16 cellular contexts compared by ENCODE assay signal in the genomic region with DNA sequence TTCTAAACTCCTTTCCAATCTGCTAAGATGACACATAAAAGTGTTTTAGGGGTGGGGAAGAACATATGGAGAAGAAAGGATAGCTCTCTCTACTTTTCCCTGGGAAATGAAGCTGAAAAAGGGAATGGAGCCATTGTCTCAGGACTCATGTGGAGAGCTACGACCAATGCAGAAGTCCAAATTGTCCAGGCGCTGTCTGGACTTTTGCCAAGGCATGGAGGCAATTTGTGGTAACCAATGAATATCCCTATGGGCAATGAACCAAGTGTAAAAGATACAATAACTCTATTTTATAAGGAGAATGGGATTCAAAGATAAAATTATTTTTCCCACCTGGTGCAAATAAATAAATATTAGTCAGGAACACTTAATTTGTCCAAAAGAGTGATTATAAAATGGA.
"Had no signal": no experiment of that assay in that cellular context is flagged by ENCODE, and none has a peak within 500 bp of the region (broad histone marks: within the 10 kb centered on the region; RNA-seq: fewer than 3 reads in every experiment).

No MANE protein-coding gene starts in this region.

- DNase-seq: activated CD4-positive, alpha-beta T cell treated with anti-CD3 and anti-CD28 coated beads, Interleukin-2, amount 50 U/mL, for 4 hours; activated effector memory CD4-positive, alpha-beta T cell treated with anti-CD3 and anti-CD28 coated beads, Interleukin-2, amount 50 U/mL, for 16 hours; activated T-cell treated with anti-CD3 and anti-CD28 coated beads, Interleukin-2, amount 50 U/mL, for 72 hours; cortex of kidney; erythroblast; heart left ventricle; left lung; occipital lobe; stimulated activated naive B cell treated with anti-CD40 and anti-IgM and Interleukin-4, amounts not matched to agents 10 μg/mL and 1 μg/mL and 100 μg/mL, for 72 hours; upper lobe of right lung; WERI-Rb-1 had no signal

- H3K9me3 Mint-ChIP-seq: activated naive CD4-positive, alpha-beta T cell treated with anti-CD3 and anti-CD28 coated beads, Interleukin-2, amount 50 U/mL, for 24 hours; activated T-cell treated with anti-CD3 and anti-CD28 coated beads, Interleukin-2, amount 50 U/mL, for 72 hours; natural killer cell treated with Interleukin-12 subunit alpha and Interleukin-12 subunit beta and Interleukin-15 and Interleukin-18, amount 100 ng/mL, for 72 hours; stimulated activated naive B cell treated with anti-CD40 and anti-IgM and Interleukin-4, amounts not matched to agents 10 μg/mL and 1 μg/mL and 100 μg/mL, for 72 hours had no signal

- H3K27ac Mint-ChIP-seq: activated naive CD4-positive, alpha-beta T cell treated with anti-CD3 and anti-CD28 coated beads, Interleukin-2, amount 50 U/mL, for 24 hours; activated T-cell treated with anti-CD3 and anti-CD28 coated beads, Interleukin-2, amount 50 U/mL, for 72 hours; mesothelial cell of epicardium; natural killer cell treated with Interleukin-12 subunit alpha and Interleukin-12 subunit beta and Interleukin-15 and Interleukin-18, amount 100 ng/mL, for 72 hours; stimulated activated naive B cell treated with anti-CD40 and anti-IgM and Interleukin-4, amounts not matched to agents 10 μg/mL and 1 μg/mL and 100 μg/mL, for 72 hours had no signal

- H3K27me3 Mint-ChIP-seq: activated naive CD4-positive, alpha-beta T cell treated with anti-CD3 and anti-CD28 coated beads, Interleukin-2, amount 50 U/mL, for 24 hours; natural killer cell treated with Interleukin-12 subunit alpha and Interleukin-12 subunit beta and Interleukin-15 and Interleukin-18, amount 100 ng/mL, for 72 hours; stimulated activated naive B cell treated with anti-CD40 and anti-IgM and Interleukin-4, amounts not matched to agents 10 μg/mL and 1 μg/mL and 100 μg/mL, for 72 hours had no signal

- H3K27ac ChIP-seq: ascending aorta, breast epithelium, heart left ventricle, left lung, upper lobe of right lung had no signal

- H3K27me3 ChIP-seq: ascending aorta, breast epithelium, heart left ventricle, left lung, upper lobe of right lung had no signal

- H3K9me3 ChIP-seq: ascending aorta, breast epithelium, heart left ventricle, left lung, upper lobe of right lung had no signal

- H3K4me1 ChIP-seq: breast epithelium had no signal

- H3K36me3 ChIP-seq: ascending aorta, breast epithelium had no signal

- H3K4me3 Mint-ChIP-seq: activated naive CD4-positive, alpha-beta T cell treated with anti-CD3 and anti-CD28 coated beads, Interleukin-2, amount 50 U/mL, for 24 hours; activated T-cell treated with anti-CD3 and anti-CD28 coated beads, Interleukin-2, amount 50 U/mL, for 72 hours; mesothelial cell of epicardium; natural killer cell treated with Interleukin-12 subunit alpha and Interleukin-12 subunit beta and Interleukin-15 and Interleukin-18, amount 100 ng/mL, for 72 hours had no signal

- H3K4me3 ChIP-seq: ascending aorta, breast epithelium, heart left ventricle, left lung, upper lobe of right lung had no signal
